In genomic region chr9:136900988-136901515, GRCh38 we compare ENCODE assay signal across 11 cellular contexts. TPM values are rescaled to one million over a fixed set of nuclear protein-coding genes. Genes with fewer than 3 reads are reported as not detected.
DNase-seq lines count a peak whose midpoint lies in the region; ATAC-seq and TF ChIP-seq lines count a peak whose summit lies in the region.
"Had no signal": no experiment of that assay in that cellular context is flagged by ENCODE, and none has a peak within 500 bp of the region (broad histone marks: within the 10 kb centered on the region; RNA-seq: fewer than 3 reads in every experiment).

No MANE protein-coding gene starts in this region.

- no peaks in the 10 kb centered on the region for H3K27me3 ChIP-seq in thoracic aorta (replicated peaks; ENCODE audit: insufficient read depth)

- ATAC-seq in activated CD8-positive, alpha-beta memory T cell treated with anti-CD3 and anti-CD28 coated beads, Interleukin-2, amount 10 ng/mL, durations not matched to agents 7 days and 5 days, result no peak
- ATAC-seq in thoracic aorta (ENCODE audit: insufficient number of reproducible peaks, low FRiP score, low read depth) (no peak), HG03565 (IDR thresholded peaks at IDR 0.05; ENCODE audit: unreplicated experiment) (no peak)

- H3K9me3 ChIP-seq in thoracic aorta, result no peaks in the 10 kb centered on the region

- TF ChIP-seq CTCF in thoracic aorta (IDR thresholded peaks at IDR 0.05), result no peak

- no peaks in the 10 kb centered on the region for H3K36me3 ChIP-seq in thoracic aorta

- CTCF ChIA-PET in activated CD8-positive, alpha-beta memory T cell treated with anti-CD3 and anti-CD28 coated beads, Interleukin-2, amount 10 ng/mL, durations not matched to agents 7 days and 5 days (lab: Charles Lee), result interaction anchor here (0.5 to 2.3 kb wide), 6 partner anchors 12 to 167 kb away, joined by 3 to 14 read pairs (median 6); partner anchors contain the start of genes AJM1 and TRAF2

- H3K4me1 ChIP-seq in thoracic aorta (ENCODE audit: control insufficient read depth in 1 of 2, low read depth in 2 of 2), result peaks cover 18 to 40% of the 10 kb centered on the region in 2 donors

- H3K27ac Mint-ChIP-seq in activated CD8-positive, alpha-beta memory T cell treated with anti-CD3 and anti-CD28 coated beads, Interleukin-2, amount 10 ng/mL, durations not matched to agents 7 days and 5 days, result peak overlapping the region; percentile 90
- peak overlapping the region; percentile 99 for H3K27ac Mint-ChIP-seq in activated naive CD8-positive, alpha-beta T cell treated with anti-CD3 and anti-CD28 coated beads for 36 hours

- H3K9me3 Mint-ChIP-seq in activated CD8-positive, alpha-beta memory T cell treated with anti-CD3 and anti-CD28 coated beads, Interleukin-2, amount 10 ng/mL, durations not matched to agents 7 days and 5 days (ENCODE audit: low read depth), result no peaks in the 10 kb centered on the region
- no peaks in the 10 kb centered on the region for H3K9me3 Mint-ChIP-seq in activated naive CD8-positive, alpha-beta T cell treated with anti-CD3 and anti-CD28 coated beads for 36 hours

- peaks cover 44% of the 10 kb centered on the region for H3K36me3 Mint-ChIP-seq in activated CD8-positive, alpha-beta memory T cell treated with anti-CD3 and anti-CD28 coated beads, Interleukin-2, amount 10 ng/mL, durations not matched to agents 7 days and 5 days
- H3K36me3 Mint-ChIP-seq in activated naive CD8-positive, alpha-beta T cell treated with anti-CD3 and anti-CD28 coated beads for 36 hours, result peaks cover 29% of the 10 kb centered on the region

- DNase-seq in activated CD8-positive, alpha-beta memory T cell treated with anti-CD3 and anti-CD28 coated beads, Interleukin-2, amount 10 ng/mL, durations not matched to agents 7 days and 5 days, result no peak
- no peak for DNase-seq in activated CD8-positive, alpha-beta memory T cell treated with anti-CD3 and anti-CD28 coated beads for 24 hours
- DNase-seq in activated naive CD8-positive, alpha-beta T cell treated with anti-CD3 and anti-CD28 coated beads for 36 hours, result no peak
- DNase-seq in kidney tubule cell (ENCODE audit: low spot score) (peak; percentile 81), thoracic aorta (ENCODE audit: low spot score) (no peak), NCI-H446 treated with DMSO at 0.1 percent for 48 hours (lab: John Stamatoyannopoulos, UW) (no peak), NCI-H1436 (lab: John Stamatoyannopoulos, UW) (no peak)
- DNase-seq: AML-193, NCI-H524 treated with DMSO at 0.1 percent for 48 hours had no signal

- peak overlapping the region; percentile 70 to 77 for H3K27ac ChIP-seq in thoracic aorta

- H3K4me3 Mint-ChIP-seq in activated CD8-positive, alpha-beta memory T cell treated with anti-CD3 and anti-CD28 coated beads, Interleukin-2, amount 10 ng/mL, durations not matched to agents 7 days and 5 days, result peak overlapping the region; percentile 59
- H3K4me3 Mint-ChIP-seq in activated naive CD8-positive, alpha-beta T cell treated with anti-CD3 and anti-CD28 coated beads for 36 hours, result no peak overlapping the region

- H3K27me3 Mint-ChIP-seq in activated CD8-positive, alpha-beta memory T cell treated with anti-CD3 and anti-CD28 coated beads, Interleukin-2, amount 10 ng/mL, durations not matched to agents 7 days and 5 days, result no peaks in the 10 kb centered on the region
- H3K27me3 Mint-ChIP-seq in activated naive CD8-positive, alpha-beta T cell treated with anti-CD3 and anti-CD28 coated beads for 36 hours, result no peaks in the 10 kb centered on the region

- no peak overlapping the region for H3K4me3 ChIP-seq in thoracic aorta

- H3K4me1 Mint-ChIP-seq in activated CD8-positive, alpha-beta memory T cell treated with anti-CD3 and anti-CD28 coated beads, Interleukin-2, amount 10 ng/mL, durations not matched to agents 7 days and 5 days, result peaks cover 48% of the 10 kb centered on the region
- H3K4me1 Mint-ChIP-seq in activated naive CD8-positive, alpha-beta T cell treated with anti-CD3 and anti-CD28 coated beads for 36 hours, result peaks cover 25% of the 10 kb centered on the region

RNA-seq across cellular contexts. Expression of gene TRAF2, which starts 14.7 kb away (rescaled TPM):
- 10 to 100 TPM; 58.4 to 67.6 TPM for total RNA-seq in activated CD8-positive, alpha-beta memory T cell treated with anti-CD3 and anti-CD28 coated beads, Interleukin-2, amount 10 ng/mL, durations not matched to agents 7 days and 5 days
- 10 to 100 TPM; 38.8 to 45.8 TPM for total RNA-seq in activated naive CD8-positive, alpha-beta T cell treated with anti-CD3 and anti-CD28 coated beads for 36 hours
- total RNA-seq in thoracic aorta, result 10 to 100 TPM; 11.6 to 12.9 TPM

RNA-seq across cellular contexts. Expression of gene EDF1, which starts 34.9 kb away (rescaled TPM):
- total RNA-seq in activated CD8-positive, alpha-beta memory T cell treated with anti-CD3 and anti-CD28 coated beads, Interleukin-2, amount 10 ng/mL, durations not matched to agents 7 days and 5 days, result 100 to 1,000 TPM; 283 to 360 TPM
- total RNA-seq in activated naive CD8-positive, alpha-beta T cell treated with anti-CD3 and anti-CD28 coated beads for 36 hours, result 100 to 1,000 TPM; 276 to 284 TPM
- 100 to 1,000 TPM; 200 to 240 TPM for total RNA-seq in thoracic aorta

RNA-seq across cellular contexts. Expression of gene FBXW5, which starts 43.5 kb away (rescaled TPM):
- total RNA-seq in activated CD8-positive, alpha-beta memory T cell treated with anti-CD3 and anti-CD28 coated beads, Interleukin-2, amount 10 ng/mL, durations not matched to agents 7 days and 5 days, result 100 to 1,000 TPM; 106 to 107 TPM
- 10 to 100 TPM; 55.6 to 59.3 TPM for total RNA-seq in activated naive CD8-positive, alpha-beta T cell treated with anti-CD3 and anti-CD28 coated beads for 36 hours
- 100 to 1,000 TPM; 176 to 383 TPM for total RNA-seq in thoracic aorta

RNA-seq across cellular contexts. Expression of gene C8G, which starts 44.0 kb away (rescaled TPM):
- 1 to 10 TPM in 1 of 2 experiments, not detected in 1; 1.7 TPM for total RNA-seq in activated CD8-positive, alpha-beta memory T cell treated with anti-CD3 and anti-CD28 coated beads, Interleukin-2, amount 10 ng/mL, durations not matched to agents 7 days and 5 days
- under 1 TPM in 1 of 2 experiments, not detected in 1; 0.90 TPM for total RNA-seq in activated naive CD8-positive, alpha-beta T cell treated with anti-CD3 and anti-CD28 coated beads for 36 hours
- total RNA-seq in thoracic aorta, result not detected
- total RNA-seq: pulmonary artery endothelial cell had no signal

RNA-seq across cellular contexts. Expression of gene MAMDC4, which starts 48.9 kb away (rescaled TPM):
- total RNA-seq in activated CD8-positive, alpha-beta memory T cell treated with anti-CD3 and anti-CD28 coated beads, Interleukin-2, amount 10 ng/mL, durations not matched to agents 7 days and 5 days, result 10 to 100 TPM; 13.4 to 15.5 TPM
- total RNA-seq in activated naive CD8-positive, alpha-beta T cell treated with anti-CD3 and anti-CD28 coated beads for 36 hours, result 10 to 100 TPM; 10.9 to 12.6 TPM
- total RNA-seq in thoracic aorta, result 1 to 10 TPM; 1.8 to 2.8 TPM
